In genomic region chr10:4066581-4067403, GRCh38 we compare ENCODE assay signal across 18 cellular contexts.
DNase-seq lines count a peak whose midpoint lies in the region; FAIRE-seq and TF ChIP-seq lines count a peak whose summit lies in the region.
"Had no signal": no experiment of that assay in that cellular context is flagged by ENCODE, and none has a peak within 500 bp of the region (broad histone marks: within the 10 kb centered on the region; RNA-seq: fewer than 3 reads in every experiment).

No MANE protein-coding gene starts in this region.

- intact Hi-C loops in activated CD4-positive, alpha-beta T cell treated with anti-CD3 and anti-CD28 coated beads, Interleukin-2, amount 10 ng/mL, durations not matched to agents 24 days and 14 days (cut with micrococcal nuclease): loop anchor here (2.0 to 5.0 kb wide), 5 partner anchors 34 to 199 kb away; no protein-coding TSS in a partner anchor
- intact Hi-C loops in spleen (cut with DNase I; ENCODE audit: low total_unique reads): no loop called here

- H3K9me3 Mint-ChIP-seq in activated CD4-positive, alpha-beta T cell treated with anti-CD3 and anti-CD28 coated beads, Interleukin-2, amount 10 ng/mL, durations not matched to agents 24 days and 14 days: no peaks in the 10 kb centered on the region
- no peaks in the 10 kb centered on the region for H3K9me3 Mint-ChIP-seq in T-helper 2 cell treated with Interferon-gamma antibody and Interleukin-4, amounts not matched to agents 5 μg/mL and 100 μg/mL, for 36 hours
- H3K9me3 Mint-ChIP-seq: activated T-helper 2 cell treated with anti-CD3 and anti-CD28 coated beads, Interferon-gamma antibody, Interleukin-2, Interleukin-4, amounts not matched to agents 10 μg/mL and 5 μg/mL and 100 μg/mL, durations not matched to agents 14 hours and 24 hours and 36 hours had no signal

- H3K36me3 Mint-ChIP-seq in activated CD4-positive, alpha-beta T cell treated with anti-CD3 and anti-CD28 coated beads, Interleukin-2, amount 10 ng/mL, durations not matched to agents 24 days and 14 days (ENCODE audit: low read depth): no peaks in the 10 kb centered on the region
- no peaks in the 10 kb centered on the region for H3K36me3 Mint-ChIP-seq in T-helper 2 cell treated with Interferon-gamma antibody and Interleukin-4, amounts not matched to agents 5 μg/mL and 100 μg/mL, for 36 hours (ENCODE audit: low read depth)
- H3K36me3 Mint-ChIP-seq: brain had no signal

- H3K4me1 ChIP-seq in HEK293 (ENCODE audit: control insufficient read depth, insufficient read depth, low read length) (peaks cover 10% of the 10 kb centered on the region), spleen (peaks cover 13 to 41% (median 16%) of the 10 kb centered on the region in 6 donors), right atrium auricular region (peaks cover 0 to 42% of the 10 kb centered on the region in 2 donors), HAP-1 (no peaks in the 10 kb centered on the region)
- H3K4me1 ChIP-seq: right lobe of liver had no signal

- H3K27me3 ChIP-seq in spleen (replicated peaks in 1 of 7): no peaks in the 10 kb centered on the region
- H3K27me3 ChIP-seq in right atrium auricular region: no peaks in the 10 kb centered on the region
- H3K27me3 ChIP-seq in HAP-1 (ENCODE audit: low read depth): no peaks in the 10 kb centered on the region
- H3K27me3 ChIP-seq: right lobe of liver had no signal

- in situ Hi-C loops in HAP-1 (cut with MboI; ENCODE audit: low sequenced_read_pairs): no loop called here

- H3K4me3 ChIP-seq in HEK293 (ENCODE audit: low read depth, low read length) (no peak overlapping the region), spleen (no peak overlapping the region), right atrium auricular region (no peak overlapping the region), HAP-1 (no peak overlapping the region)
- H3K4me3 ChIP-seq: right lobe of liver had no signal

- TF ChIP-seq POLR2A in spleen (IDR thresholded peaks at IDR 0.05): no peak
- TF ChIP-seq POLR2A in H54 (IDR thresholded peaks at IDR 0.05; ENCODE audit: low read depth, low read length): no peak

- no peak for TF ChIP-seq CTCF in HEK293 (tag by site-specific recombination; IDR thresholded peaks at IDR 0.05)
- no peak for TF ChIP-seq CTCF in spleen (IDR thresholded peaks at IDR 0.05 in 8 of 11, conservative IDR thresholded peaks at IDR 0.05 in 3 of 11)
- no peak for TF ChIP-seq CTCF in right atrium auricular region (IDR thresholded peaks at IDR 0.05)

- H3K36me3 ChIP-seq in HEK293 (ENCODE audit: control insufficient read depth in 2 of 2, insufficient read depth in 1 of 2, low read length in 2 of 2) (no peaks in the 10 kb centered on the region), spleen (no peaks in the 10 kb centered on the region), right atrium auricular region (no peaks in the 10 kb centered on the region), HAP-1 (replicated peaks) (no peaks in the 10 kb centered on the region)
- H3K36me3 ChIP-seq: right lobe of liver had no signal

- no peaks in the 10 kb centered on the region for H3K27me3 Mint-ChIP-seq in activated CD4-positive, alpha-beta T cell treated with anti-CD3 and anti-CD28 coated beads, Interleukin-2, amount 10 ng/mL, durations not matched to agents 24 days and 14 days
- H3K27me3 Mint-ChIP-seq in T-helper 2 cell treated with Interferon-gamma antibody and Interleukin-4, amounts not matched to agents 5 μg/mL and 100 μg/mL, for 36 hours (ENCODE audit: low read depth): no peaks in the 10 kb centered on the region
- H3K27me3 Mint-ChIP-seq: brain had no signal

- no peak for FAIRE-seq in H54 (lab: Jason Lieb, UNC)

- H3K4me1 Mint-ChIP-seq in activated CD4-positive, alpha-beta T cell treated with anti-CD3 and anti-CD28 coated beads, Interleukin-2, amount 10 ng/mL, durations not matched to agents 24 days and 14 days: peaks cover 22% of the 10 kb centered on the region
- H3K4me1 Mint-ChIP-seq in T-helper 2 cell treated with Interferon-gamma antibody and Interleukin-4, amounts not matched to agents 5 μg/mL and 100 μg/mL, for 36 hours (ENCODE audit: low read depth): peaks cover 14% of the 10 kb centered on the region

- POLR2A ChIA-PET in HEK293 (lab: Yijun Ruan, JAX): no interaction called here

- H3K27ac Mint-ChIP-seq in activated CD4-positive, alpha-beta T cell treated with anti-CD3 and anti-CD28 coated beads, Interleukin-2, amount 10 ng/mL, durations not matched to agents 24 days and 14 days: peak overlapping the region; percentile 57
- no peak overlapping the region for H3K27ac Mint-ChIP-seq in T-helper 2 cell treated with Interferon-gamma antibody and Interleukin-4, amounts not matched to agents 5 μg/mL and 100 μg/mL, for 36 hours
- H3K27ac Mint-ChIP-seq: activated T-helper 2 cell treated with anti-CD3 and anti-CD28 coated beads, Interferon-gamma antibody, Interleukin-2, Interleukin-4, amounts not matched to agents 10 μg/mL and 5 μg/mL and 100 μg/mL, durations not matched to agents 14 hours and 24 hours and 36 hours; brain had no signal

- WGBS in spleen, 5 donors: 73 to 89% (median 83%) methylated on average over 4 of the region's 4 CpGs

- H3K9me3 ChIP-seq in HEK293 (ENCODE audit: control insufficient read depth, insufficient read depth, low read depth, low read length) (no peaks in the 10 kb centered on the region), spleen (no peaks in the 10 kb centered on the region), right atrium auricular region (no peaks in the 10 kb centered on the region), HAP-1 (no peaks in the 10 kb centered on the region)
- H3K9me3 ChIP-seq: right lobe of liver had no signal

- H3K4me3 Mint-ChIP-seq in activated CD4-positive, alpha-beta T cell treated with anti-CD3 and anti-CD28 coated beads, Interleukin-2, amount 10 ng/mL, durations not matched to agents 24 days and 14 days: no peak overlapping the region
- H3K4me3 Mint-ChIP-seq in T-helper 2 cell treated with Interferon-gamma antibody and Interleukin-4, amounts not matched to agents 5 μg/mL and 100 μg/mL, for 36 hours: no peak overlapping the region
- H3K4me3 Mint-ChIP-seq: brain had no signal

- H3K27ac ChIP-seq in HEK293 (ENCODE audit: extremely low read depth, low read depth, low read length): no peak overlapping the region
- H3K27ac ChIP-seq in spleen: peak overlapping the region in 6 of 8 donors; percentile 7 to 68 (median 56)
- H3K27ac ChIP-seq in right atrium auricular region: peak overlapping the region in 1 of 2 donors; percentile 10
- H3K27ac ChIP-seq: right lobe of liver, VCaP had no signal

- DNase-seq in activated CD4-positive, alpha-beta T cell treated with anti-CD3 and anti-CD28 coated beads, Interleukin-2, amount 10 ng/mL, durations not matched to agents 24 days and 14 days: no peak
- DNase-seq in activated CD4-positive, alpha-beta T cell treated with anti-CD3 and anti-CD28 coated beads for 4 hours: no peak
- DNase-seq in T-helper 2 cell treated with Interferon-gamma antibody and Interleukin-4, amounts not matched to agents 5 μg/mL and 100 μg/mL, for 36 hours (ENCODE audit: low spot score): peak; percentile 35
- DNase-seq in spleen (no peak), right atrium auricular region (ENCODE audit: low spot score) (no peak), H54 (ENCODE audit: insufficient read length, low spot score) (no peak), HAP-1 (ENCODE audit: low spot score in 2 of 2) (no peak)
- DNase-seq: ACHN, GDM1, HCEC 1CT, mammary epithelial cell, NCI-H1092, NCI-H226, right lobe of liver had no signal

- CTCF ChIA-PET in HEK293 (lab: Yijun Ruan, JAX): no interaction called here

TF ChIP-seq in HEK293, 187 proteins besides CTCF, POLR2A, EP300 and RAD21:
- TF ChIP-seq ZBTB20 (tag by site-specific recombination; IDR thresholded peaks at IDR 0.05) (peak; percentile 36; the same call in 1 of the 2 replicates), SP7 (tag by site-specific recombination; IDR thresholded peaks at IDR 0.05) (no peak)
